In genomic region chr14:52695481-52696091, GRCh38 we compare ENCODE assay signal across 8 cellular contexts. TPM values are rescaled to one million over a fixed set of nuclear protein-coding genes. Genes with fewer than 3 reads are reported as not detected.
DNase-seq lines count a peak whose midpoint lies in the region; ATAC-seq and TF ChIP-seq lines count a peak whose summit lies in the region.

Gene ERO1A, minus strand, starts transcription at chr14:52695558. Its CDS starts 77 bp downstream, at chr14:52695481.

- H3K27me3 Mint-ChIP-seq in CD8-positive, alpha-beta memory T cell = no peaks in the 10 kb centered on the region
- H3K27me3 Mint-ChIP-seq in activated CD8-positive, alpha-beta memory T cell treated with anti-CD3 and anti-CD28 coated beads, Interleukin-2, amount 10 ng/mL, durations not matched to agents 7 days and 5 days = no peaks in the 10 kb centered on the region
- no peaks in the 10 kb centered on the region for H3K27me3 Mint-ChIP-seq in mesothelial cell of epicardium (ENCODE audit: low read depth)

- no peaks in the 10 kb centered on the region for H3K9me3 ChIP-seq in CD8-positive, alpha-beta memory T cell (ENCODE audit: low read length)

- peaks cover 38 to 50% (median 48%) of the 10 kb centered on the region in 3 donors for H3K4me1 Mint-ChIP-seq in CD8-positive, alpha-beta memory T cell
- H3K4me1 Mint-ChIP-seq in activated CD8-positive, alpha-beta memory T cell treated with anti-CD3 and anti-CD28 coated beads, Interleukin-2, amount 10 ng/mL, durations not matched to agents 7 days and 5 days = peaks cover 43% of the 10 kb centered on the region
- H3K4me1 Mint-ChIP-seq in mesothelial cell of epicardium = peaks cover 31% of the 10 kb centered on the region

- peak; percentile 50 to 70 (median 62) for DNase-seq in CD8-positive, alpha-beta memory T cell
- DNase-seq in NCI-H82 treated with DMSO at 0.1 percent for 48 hours (lab: John Stamatoyannopoulos, UW; ENCODE audit: unreplicated experiment) (peak; percentile 30), mesothelial cell of epicardium (ENCODE audit: low spot score in 2 of 2, unreplicated experiment in 2 of 2) (peak; percentile 57 to 76)
- peak; percentile 80 for DNase-seq in activated CD8-positive, alpha-beta memory T cell treated with anti-CD3 and anti-CD28 coated beads, Interleukin-2, amount 10 ng/mL, durations not matched to agents 7 days and 5 days
- DNase-seq in stimulated activated CD8-positive, alpha-beta memory T cell treated with anti-CD3 and anti-CD28 coated beads, Interleukin-15, amount 100 ng/mL, for 48 hours (ENCODE audit: low read depth in 2 of 2) = peak; percentile 54 to 66

- POLR2A ChIA-PET in CD8-positive, alpha-beta memory T cell (lab: Charles Lee) = interaction anchor here (0.5 to 1.6 kb wide), 10 partner anchors 12 to 457 kb away, joined by 3 to 7 read pairs (median 4); partner anchors contain the start of genes DDHD1, GPR137C, PSMC6 and STYX

- H3K36me3 ChIP-seq in CD8-positive, alpha-beta memory T cell (ENCODE audit: insufficient read depth, low read length) = no peaks in the 10 kb centered on the region

- peak within 1 kb of the TSS; percentile 80 for H3K27ac ChIP-seq in CD8-positive, alpha-beta memory T cell (ENCODE audit: low read depth, low read length)

- ATAC-seq in GM19452 (IDR thresholded peaks at IDR 0.05; ENCODE audit: unreplicated experiment) = peak; percentile 65
- ATAC-seq in HG03571 (IDR thresholded peaks at IDR 0.05; ENCODE audit: unreplicated experiment) = peak; percentile 71
- ATAC-seq in activated CD8-positive, alpha-beta memory T cell treated with anti-CD3 and anti-CD28 coated beads, Interleukin-2, amount 10 ng/mL, durations not matched to agents 7 days and 5 days = peak; percentile 80

- H3K4me1 ChIP-seq in CD8-positive, alpha-beta memory T cell (ENCODE audit: insufficient read depth, low read length) = peaks cover 39% of the 10 kb centered on the region

- CTCF ChIA-PET in CD8-positive, alpha-beta memory T cell (lab: Charles Lee) = no interaction called here
- CTCF ChIA-PET in activated CD8-positive, alpha-beta memory T cell treated with anti-CD3 and anti-CD28 coated beads, Interleukin-2, amount 10 ng/mL, durations not matched to agents 7 days and 5 days (lab: Charles Lee) = interaction anchor here (1.0 to 3.3 kb wide), 3 partner anchors 11 to 852 kb away, joined by 3 to 9 read pairs (median 4); partner anchors contain the start of gene STYX

- in situ Hi-C loops in endometrial microvascular endothelial cells (cut with HindIII; ENCODE audit: inconsistent ontology term, low pct_unique_long_range_greater_than_20kb, low sequenced_read_pairs) = no loop called here

- H3K27ac Mint-ChIP-seq in CD8-positive, alpha-beta memory T cell = peak within 1 kb of the TSS; percentile 69 to 99 (median 96)
- H3K27ac Mint-ChIP-seq in activated CD8-positive, alpha-beta memory T cell treated with anti-CD3 and anti-CD28 coated beads, Interleukin-2, amount 10 ng/mL, durations not matched to agents 7 days and 5 days = peak within 1 kb of the TSS; percentile 99
- peak within 1 kb of the TSS; percentile 95 for H3K27ac Mint-ChIP-seq in mesothelial cell of epicardium

- peak within 1 kb of the TSS; percentile 84 for H3K4me3 ChIP-seq in CD8-positive, alpha-beta memory T cell (ENCODE audit: low read length)

- H3K27me3 ChIP-seq in CD8-positive, alpha-beta memory T cell (ENCODE audit: insufficient read depth, low read length, poor library complexity, severe bottlenecking) = no peaks in the 10 kb centered on the region

- H3K36me3 Mint-ChIP-seq in CD8-positive, alpha-beta memory T cell = peaks cover 0 to 7% (median 0%) of the 10 kb centered on the region in 3 donors
- peaks cover 33% of the 10 kb centered on the region for H3K36me3 Mint-ChIP-seq in activated CD8-positive, alpha-beta memory T cell treated with anti-CD3 and anti-CD28 coated beads, Interleukin-2, amount 10 ng/mL, durations not matched to agents 7 days and 5 days
- H3K36me3 Mint-ChIP-seq in mesothelial cell of epicardium = no peaks in the 10 kb centered on the region

- TF ChIP-seq CTCF in mesothelial cell of epicardium (IDR thresholded peaks at IDR 0.05; ENCODE audit: unreplicated experiment) = no peak

- H3K9me3 Mint-ChIP-seq in CD8-positive, alpha-beta memory T cell = no peaks in the 10 kb centered on the region
- no peaks in the 10 kb centered on the region for H3K9me3 Mint-ChIP-seq in activated CD8-positive, alpha-beta memory T cell treated with anti-CD3 and anti-CD28 coated beads, Interleukin-2, amount 10 ng/mL, durations not matched to agents 7 days and 5 days (ENCODE audit: low read depth)
- H3K9me3 Mint-ChIP-seq in mesothelial cell of epicardium = no peaks in the 10 kb centered on the region

- H3K4me3 Mint-ChIP-seq in CD8-positive, alpha-beta memory T cell = peak within 1 kb of the TSS; percentile 93 to 100 (median 99)
- peak within 1 kb of the TSS; percentile 89 for H3K4me3 Mint-ChIP-seq in activated CD8-positive, alpha-beta memory T cell treated with anti-CD3 and anti-CD28 coated beads, Interleukin-2, amount 10 ng/mL, durations not matched to agents 7 days and 5 days
- peak within 1 kb of the TSS; percentile 91 for H3K4me3 Mint-ChIP-seq in mesothelial cell of epicardium

RNA-seq across cellular contexts. Expression of gene ERO1A, which starts in this region (rescaled TPM):
- total RNA-seq in CD8-positive, alpha-beta memory T cell = 10 to 100 TPM; 87.6 to 96.6 TPM
- 47.0 TPM for polyA plus RNA-seq in CD8-positive, alpha-beta memory T cell
- total RNA-seq in activated CD8-positive, alpha-beta memory T cell treated with anti-CD3 and anti-CD28 coated beads, Interleukin-2, amount 10 ng/mL, durations not matched to agents 7 days and 5 days = 100 to 1,000 TPM; 167 to 183 TPM
- total RNA-seq in endometrial microvascular endothelial cells (ENCODE audit: inconsistent ontology term) = 75.7 TPM
- total RNA-seq in mesothelial cell of epicardium = 38.4 to 42.7 TPM (median 39.3 TPM) in 3 replicates

Comparison
In these comparisons a context has a peak if more than half of its experiments do, and no peak if none do; other contexts are left out.
1. Peak in every context shown above with its lines: DNase-seq, ATAC-seq, H3K4me3 ChIP-seq and H3K27ac ChIP-seq.
2. DNase-seq: peak in every context shown above with its lines; median percentile 80 in activated CD8-positive, alpha-beta memory T cell treated with anti-CD3 and anti-CD28 coated beads, Interleukin-2, amount 10 ng/mL, durations not matched to agents 7 days and 5 days; 66 in mesothelial cell of epicardium; 62 in CD8-positive, alpha-beta memory T cell; 60 in stimulated activated CD8-positive, alpha-beta memory T cell treated with anti-CD3 and anti-CD28 coated beads, Interleukin-15, amount 100 ng/mL, for 48 hours; 30 in NCI-H82 treated with DMSO at 0.1 percent for 48 hours.